1 cellular context compared by ENCODE assay signal in genomic region chr2:75522543-75523312, GRCh38.
TF ChIP-seq lines count a peak whose summit lies in the region.

No MANE protein-coding gene starts in this region.

TF ChIP-seq in HepG2, 621 proteins besides CTCF, POLR2A, EP300 and RAD21 (continued from another document and continues in another):
- TF ChIP-seq FUBP1 (CRISPR knock-in tag; IDR thresholded peaks at IDR 0.05; ENCODE audit: borderline replicate concordance) (no peak), SP1 (IDR thresholded peaks at IDR 0.05) (no peak), SP1 (CRISPR knock-in tag; IDR thresholded peaks at IDR 0.05) (0 out of 2 replicates have a peak, but pooled peaks have one; percentile 30), FOSL2 (CRISPR knock-in tag; IDR thresholded peaks at IDR 0.05) (peak; percentile 94), ZBTB10 (CRISPR knock-in tag; IDR thresholded peaks at IDR 0.05; ENCODE audit: borderline replicate concordance) (no peak; the same call in 1 of the 2 replicates), GATAD2A (CRISPR knock-in tag; IDR thresholded peaks at IDR 0.05) (peak; percentile 99), XRCC5 (optimal IDR thresholded peaks at IDR 0.05; ENCODE audit: low read length) (peak; percentile 61), ZFAT (CRISPR knock-in tag; conservative IDR thresholded peaks at IDR 0.05) (no peak), DR1 (CRISPR knock-in tag; IDR thresholded peaks at IDR 0.05) (no peak), PHF5A (CRISPR knock-in tag; IDR thresholded peaks at IDR 0.05; ENCODE audit: low read depth, unreplicated experiment) (peak; percentile 49), ZNF558 (CRISPR knock-in tag; IDR thresholded peaks at IDR 0.05; ENCODE audit: borderline replicate concordance) (no peak), NCOA2 (CRISPR knock-in tag; IDR thresholded peaks at IDR 0.05) (peak; percentile 99), ZNF816 (CRISPR knock-in tag; IDR thresholded peaks at IDR 0.05; ENCODE audit: borderline replicate concordance) (no peak; the same call in 1 of the 2 replicates), THRA (CRISPR knock-in tag; IDR thresholded peaks at IDR 0.05; ENCODE audit: borderline replicate concordance) (peak; percentile 98), ZNF337 (CRISPR knock-in tag; IDR thresholded peaks at IDR 0.05; ENCODE audit: borderline replicate concordance, low read depth) (peak; percentile 96; the same call in 1 of the 2 replicates), ZEB1 (IDR thresholded peaks at IDR 0.05; ENCODE audit: insufficient replicate concordance, low read depth) (peak; percentile 91), ZBTB43 (CRISPR knock-in tag; conservative IDR thresholded peaks at IDR 0.05) (peak; percentile 74), THAP9 (CRISPR knock-in tag; IDR thresholded peaks at IDR 0.05; ENCODE audit: borderline replicate concordance) (0 out of 2 replicates have a peak, but pooled peaks have one; percentile 20), ZNF547 (CRISPR knock-in tag; IDR thresholded peaks at IDR 0.05) (peak; percentile 55; the same call in 1 of the 2 replicates), HIVEP1 (CRISPR knock-in tag; IDR thresholded peaks at IDR 0.05) (peak; percentile 87; the same call in 1 of the 2 replicates), ZNF367 (CRISPR knock-in tag; IDR thresholded peaks at IDR 0.05; ENCODE audit: borderline replicate concordance) (no peak), NPAS2 (CRISPR knock-in tag; IDR thresholded peaks at IDR 0.05; ENCODE audit: borderline replicate concordance) (no peak), ZBTB42 (CRISPR knock-in tag; IDR thresholded peaks at IDR 0.05) (0 out of 2 replicates have a peak, but pooled peaks have one; percentile 52), MED13 (CRISPR knock-in tag; IDR thresholded peaks at IDR 0.05) (peak; percentile 100), FOXO4 (CRISPR knock-in tag; conservative IDR thresholded peaks at IDR 0.05) (peak; percentile 94; the same call in 1 of the 2 replicates), TRIM22 (IDR thresholded peaks at IDR 0.05) (no peak), HDAC1 (CRISPR knock-in tag; IDR thresholded peaks at IDR 0.05) (peak; percentile 95), ZNF749 (CRISPR knock-in tag; IDR thresholded peaks at IDR 0.05; ENCODE audit: borderline replicate concordance) (no peak), ZNF33A (CRISPR knock-in tag; IDR thresholded peaks at IDR 0.05; ENCODE audit: borderline replicate concordance) (0 out of 2 replicates have a peak, but pooled peaks have one; percentile 11), ZNF124 (CRISPR knock-in tag; IDR thresholded peaks at IDR 0.05) (no peak; the same call in 1 of the 2 replicates), ZSCAN22 (CRISPR knock-in tag; IDR thresholded peaks at IDR 0.05) (no peak), ZFP37 (CRISPR knock-in tag; IDR thresholded peaks at IDR 0.05; ENCODE audit: borderline replicate concordance) (0 out of 2 replicates have a peak, but pooled peaks have one; percentile 39), PAWR (CRISPR knock-in tag; IDR thresholded peaks at IDR 0.05; ENCODE audit: borderline replicate concordance) (no peak), SUZ12 (IDR thresholded peaks at IDR 0.05; ENCODE audit: low read depth, low read length) (no peak), JUN (CRISPR knock-in tag; IDR thresholded peaks at IDR 0.05) (peak; percentile 81), ZSCAN5A (CRISPR knock-in tag; IDR thresholded peaks at IDR 0.05; ENCODE audit: borderline replicate concordance) (peak; percentile 85; the same call in 1 of the 2 replicates), PBX2 (CRISPR knock-in tag; IDR thresholded peaks at IDR 0.05) (no peak), ZNF768 (CRISPR knock-in tag; IDR thresholded peaks at IDR 0.05) (no peak), DZIP1 (CRISPR knock-in tag; IDR thresholded peaks at IDR 0.05) (no peak), KDM2A (CRISPR knock-in tag; IDR thresholded peaks at IDR 0.05; ENCODE audit: borderline replicate concordance, low read depth) (no peak), KDM3A (CRISPR knock-in tag; IDR thresholded peaks at IDR 0.05; ENCODE audit: low read depth) (peak; percentile 33; the same call in 1 of the 2 replicates), ZNF180 (CRISPR knock-in tag; IDR thresholded peaks at IDR 0.05; ENCODE audit: borderline replicate concordance, low read depth) (no peak), ZNF709 (CRISPR knock-in tag; IDR thresholded peaks at IDR 0.05) (peak; percentile 36; the same call in 1 of the 2 replicates)
